1 cellular context compared by ENCODE assay signal in genomic region chr17:61806081-61806828, GRCh38.
A peak's percentile ranks its signal among the peaks of the same experiment; 100 is the strongest.
TF ChIP-seq lines count a peak whose summit lies in the region.

No MANE protein-coding gene starts in this region.

TF ChIP-seq in GM12878, 131 proteins besides CTCF, POLR2A, EP300 and RAD21 (continued from another document):
- TF ChIP-seq, protein P1, sequence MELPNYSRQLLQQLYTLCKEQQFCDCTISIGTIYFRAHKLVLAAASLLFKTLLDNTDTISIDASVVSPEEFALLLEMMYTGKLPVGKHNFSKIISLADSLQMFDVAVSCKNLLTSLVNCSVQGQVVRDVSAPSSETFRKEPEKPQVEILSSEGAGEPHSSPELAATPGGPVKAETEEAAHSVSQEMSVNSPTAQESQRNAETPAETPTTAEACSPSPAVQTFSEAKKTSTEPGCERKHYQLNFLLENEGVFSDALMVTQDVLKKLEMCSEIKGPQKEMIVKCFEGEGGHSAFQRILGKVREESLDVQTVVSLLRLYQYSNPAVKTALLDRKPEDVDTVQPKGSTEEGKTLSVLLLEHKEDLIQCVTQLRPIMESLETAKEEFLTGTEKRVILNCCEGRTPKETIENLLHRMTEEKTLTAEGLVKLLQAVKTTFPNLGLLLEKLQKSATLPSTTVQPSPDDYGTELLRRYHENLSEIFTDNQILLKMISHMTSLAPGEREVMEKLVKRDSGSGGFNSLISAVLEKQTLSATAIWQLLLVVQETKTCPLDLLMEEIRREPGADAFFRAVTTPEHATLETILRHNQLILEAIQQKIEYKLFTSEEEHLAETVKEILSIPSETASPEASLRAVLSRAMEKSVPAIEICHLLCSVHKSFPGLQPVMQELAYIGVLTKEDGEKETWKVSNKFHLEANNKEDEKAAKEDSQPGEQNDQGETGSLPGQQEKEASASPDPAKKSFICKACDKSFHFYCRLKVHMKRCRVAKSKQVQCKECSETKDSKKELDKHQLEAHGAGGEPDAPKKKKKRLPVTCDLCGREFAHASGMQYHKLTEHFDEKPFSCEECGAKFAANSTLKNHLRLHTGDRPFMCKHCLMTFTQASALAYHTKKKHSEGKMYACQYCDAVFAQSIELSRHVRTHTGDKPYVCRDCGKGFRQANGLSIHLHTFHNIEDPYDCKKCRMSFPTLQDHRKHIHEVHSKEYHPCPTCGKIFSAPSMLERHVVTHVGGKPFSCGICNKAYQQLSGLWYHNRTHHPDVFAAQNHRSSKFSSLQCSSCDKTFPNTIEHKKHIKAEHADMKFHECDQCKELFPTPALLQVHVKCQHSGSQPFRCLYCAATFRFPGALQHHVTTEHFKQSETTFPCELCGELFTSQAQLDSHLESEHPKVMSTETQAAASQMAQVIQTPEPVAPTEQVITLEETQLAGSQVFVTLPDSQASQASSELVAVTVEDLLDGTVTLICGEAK (IDR thresholded peaks at IDR 0.05; ENCODE audit: borderline replicate concordance): no peak
- TF ChIP-seq ZBTB33 (IDR thresholded peaks at IDR 0.05): peak; percentile 39; the same call in 1 of the 2 replicates
